In genomic region chr2:221731432-221731831, GRCh38 we compare ENCODE assay signal across 10 cellular contexts.
A peak's percentile ranks its signal among the peaks of the same experiment; 100 is the strongest.
DNase-seq lines count a peak whose midpoint lies in the region; ATAC-seq and TF ChIP-seq lines count a peak whose summit lies in the region.
"Had no signal": no experiment of that assay in that cellular context is flagged by ENCODE, and none has a peak within 500 bp of the region (broad histone marks: within the 10 kb centered on the region; RNA-seq: fewer than 3 reads in every experiment).

No MANE protein-coding gene starts in this region.

- H3K4me1 ChIP-seq in PC-9 (replicated peaks; ENCODE audit: insufficient read depth) (no peaks in the 10 kb centered on the region), esophagus muscularis mucosa (no peaks in the 10 kb centered on the region)
- H3K4me1 ChIP-seq in naive thymus-derived CD4-positive, alpha-beta T cell (ENCODE audit: control insufficient read depth in 2 of 2, insufficient read depth in 2 of 2, low read length in 2 of 2), result no peaks in the 10 kb centered on the region

- no peaks in the 10 kb centered on the region for H3K4me1 Mint-ChIP-seq in activated T-cell treated with anti-CD3 and anti-CD28 coated beads, Interleukin-2, amount 50 U/mL, for 4 hours (ENCODE audit: low read depth)
- no peaks in the 10 kb centered on the region for H3K4me1 Mint-ChIP-seq in naive thymus-derived CD4-positive, alpha-beta T cell
- H3K4me1 Mint-ChIP-seq: naive B cell had no signal

- H3K36me3 Mint-ChIP-seq in activated T-cell treated with anti-CD3 and anti-CD28 coated beads, Interleukin-2, amount 50 U/mL, for 4 hours (ENCODE audit: insufficient read depth), result no peaks in the 10 kb centered on the region
- no peaks in the 10 kb centered on the region for H3K36me3 Mint-ChIP-seq in naive thymus-derived CD4-positive, alpha-beta T cell
- H3K36me3 Mint-ChIP-seq: naive B cell had no signal

- no peaks in the 10 kb centered on the region; the same call in 1 of the 2 replicates for H3F3A ChIP-seq in PC-9 (ENCODE audit: insufficient read depth, low read depth)

- TF ChIP-seq EP300 in esophagus muscularis mucosa (IDR thresholded peaks at IDR 0.05), result no peak

- H3K27ac ChIP-seq in PC-9 (no peak overlapping the region), esophagus muscularis mucosa (replicated peaks in 1 of 4) (no peak overlapping the region)
- H3K27ac ChIP-seq in naive thymus-derived CD4-positive, alpha-beta T cell (ENCODE audit: low read depth, low read length), result no peak overlapping the region

- WGBS in esophagus muscularis mucosa, result 59% methylated on average over 3 of the region's 3 CpGs

- no peaks in the 10 kb centered on the region for H3K9me3 Mint-ChIP-seq in activated T-cell treated with anti-CD3 and anti-CD28 coated beads, Interleukin-2, amount 50 U/mL, for 4 hours
- H3K9me3 Mint-ChIP-seq in naive thymus-derived CD4-positive, alpha-beta T cell, result peaks cover 0 to 7% (median 0%) of the 10 kb centered on the region in 11 donors

- no peaks in the 10 kb centered on the region for H4K20me1 ChIP-seq in PC-9 (ENCODE audit: insufficient read depth)

- intact Hi-C loops in PC-9 (cut with micrococcal nuclease; ENCODE audit: unreplicated experiment) (no loop called here), esophagus muscularis mucosa (cut with DNase I) (no loop called here)
- intact Hi-C loops in naive thymus-derived CD4-positive, alpha-beta T cell (cut with micrococcal nuclease), result no loop called here

- CTCF ChIA-PET in PC-9 (lab: Charles Lee), result no interaction called here
- CTCF ChIA-PET in naive thymus-derived CD4-positive, alpha-beta T cell (lab: Charles Lee), result no interaction called here

- DNase-seq in PC-9, result peak in 1 of 2 experiments; percentile 50
- peak; percentile 97 for DNase-seq in renal cortical epithelial cell (ENCODE audit: low read depth)
- DNase-seq in activated T-cell treated with anti-CD3 and anti-CD28 coated beads, Interleukin-2, amount 50 U/mL, for 4 hours, result no peak
- no peak for DNase-seq in naive thymus-derived CD4-positive, alpha-beta T cell
- no peak for DNase-seq in esophagus muscularis mucosa (ENCODE audit: extremely low spot score)
- DNase-seq: DND-41, naive B cell, NCI-H1105 treated with DMSO at 0.1 percent for 48 hours had no signal

- H3K27me3 Mint-ChIP-seq in activated T-cell treated with anti-CD3 and anti-CD28 coated beads, Interleukin-2, amount 50 U/mL, for 4 hours (ENCODE audit: low read depth), result no peaks in the 10 kb centered on the region
- H3K27me3 Mint-ChIP-seq in naive thymus-derived CD4-positive, alpha-beta T cell, result no peaks in the 10 kb centered on the region
- H3K27me3 Mint-ChIP-seq: naive B cell had no signal

- TF ChIP-seq CTCF in PC-9 (conservative IDR thresholded peaks at IDR 0.05) (no peak), esophagus muscularis mucosa (IDR thresholded peaks at IDR 0.05) (no peak)

- no TSS peak for BruUV-seq in PC-9 (replicated peaks; lab: Mats Ljungman, UMichigan)

- H3K4me2 ChIP-seq in PC-9, result no peak overlapping the region

- no peak overlapping the region for H3K27ac Mint-ChIP-seq in naive thymus-derived CD4-positive, alpha-beta T cell
- H3K27ac Mint-ChIP-seq: naive B cell had no signal

- no peak for TF ChIP-seq POLR2A in esophagus muscularis mucosa (IDR thresholded peaks at IDR 0.05; ENCODE audit: low read depth)

- H3K9me3 ChIP-seq in PC-9 (ENCODE audit: insufficient read depth, low read depth), result 0 out of 2 replicates have a peak, but pooled peaks cover 4% of the 10 kb centered on the region
- H3K9me3 ChIP-seq in naive thymus-derived CD4-positive, alpha-beta T cell (ENCODE audit: control insufficient read depth in 2 of 3, low read length in 3 of 3), result no peaks in the 10 kb centered on the region
- no peaks in the 10 kb centered on the region for H3K9me3 ChIP-seq in esophagus muscularis mucosa

- peak overlapping the region; percentile 10; the same call in 1 of the 2 replicates for H2AFZ ChIP-seq in PC-9

- H3K4me3 ChIP-seq in PC-9 (no peak overlapping the region), esophagus muscularis mucosa (no peak overlapping the region)
- H3K4me3 ChIP-seq in naive thymus-derived CD4-positive, alpha-beta T cell (ENCODE audit: low read length), result no peak overlapping the region

- H3K27me3 ChIP-seq in PC-9 (ENCODE audit: insufficient read depth, low read depth) (no peaks in the 10 kb centered on the region), esophagus muscularis mucosa (no peaks in the 10 kb centered on the region)
- no peaks in the 10 kb centered on the region for H3K27me3 ChIP-seq in naive thymus-derived CD4-positive, alpha-beta T cell (ENCODE audit: control insufficient read depth in 2 of 2, insufficient read depth in 2 of 2, low read length in 2 of 2)

- no peaks in the 10 kb centered on the region for H3K36me3 ChIP-seq in PC-9 (ENCODE audit: low read depth)
- no peaks in the 10 kb centered on the region for H3K36me3 ChIP-seq in naive thymus-derived CD4-positive, alpha-beta T cell (ENCODE audit: control insufficient read depth in 2 of 3, insufficient read depth in 3 of 3, low read length in 3 of 3)
- no peaks in the 10 kb centered on the region for H3K36me3 ChIP-seq in esophagus muscularis mucosa

- no peaks in the 10 kb centered on the region for H3K9me2 ChIP-seq in PC-9 (ENCODE audit: insufficient read depth)

- ATAC-seq in GM19463 (IDR thresholded peaks at IDR 0.05; ENCODE audit: unreplicated experiment) (peak; percentile 94), HG03045 (IDR thresholded peaks at IDR 0.05; ENCODE audit: unreplicated experiment) (peak; percentile 60)
- ATAC-seq in activated T-cell treated with anti-CD3 and anti-CD28 coated beads, Interleukin-2, amount 50 U/mL, for 4 hours, result no peak
- ATAC-seq in naive thymus-derived CD4-positive, alpha-beta T cell, result no peak

- POLR2A ChIA-PET in PC-9 (lab: Charles Lee; ENCODE audit: unreplicated experiment), result no interaction called here
- POLR2A ChIA-PET in naive thymus-derived CD4-positive, alpha-beta T cell (lab: Charles Lee), result no interaction called here

- H3K4me3 Mint-ChIP-seq in activated T-cell treated with anti-CD3 and anti-CD28 coated beads, Interleukin-2, amount 50 U/mL, for 4 hours, result no peak overlapping the region
- no peak overlapping the region for H3K4me3 Mint-ChIP-seq in naive thymus-derived CD4-positive, alpha-beta T cell
- H3K4me3 Mint-ChIP-seq: naive B cell had no signal

- no peaks in the 10 kb centered on the region for H3K79me2 ChIP-seq in PC-9 (ENCODE audit: low read depth)

Comparison
In these comparisons a context has a peak if more than half of its experiments do, and no peak if none do; other contexts are left out.
1. ATAC-seq: peak in GM19463 (single experiment) and HG03045 (single experiment); none in activated T-cell treated with anti-CD3 and anti-CD28 coated beads, Interleukin-2, amount 50 U/mL, for 4 hours (0 of 2) and naive thymus-derived CD4-positive, alpha-beta T cell (single experiment).